Comparison of ENCODE assay signal across 8 cellular contexts in genomic region chr2:133674433-133675331, GRCh38.
DNase-seq lines count a peak whose midpoint lies in the region; ATAC-seq and TF ChIP-seq lines count a peak whose summit lies in the region.

No MANE protein-coding gene starts in this region.

- intact Hi-C loops in mammary epithelial cell (cut with micrococcal nuclease) (no loop called here), stomach (cut with DNase I; ENCODE audit: low total_unique reads) (no loop called here)

- no peaks in the 10 kb centered on the region for H3K36me3 ChIP-seq in mammary epithelial cell (ENCODE audit: insufficient read depth, low read length)
- H3K36me3 ChIP-seq in kidney epithelial cell (ENCODE audit: control insufficient read depth, insufficient read depth, low read length), result no peaks in the 10 kb centered on the region
- no peaks in the 10 kb centered on the region for H3K36me3 ChIP-seq in stomach

- peak overlapping the region; percentile 82 for H3K4me2 ChIP-seq in mammary epithelial cell (ENCODE audit: insufficient read depth, low read depth, low read length)

- TF ChIP-seq EP300 in stomach (IDR thresholded peaks at IDR 0.05), result no peak

- H3K79me2 ChIP-seq in mammary epithelial cell (ENCODE audit: insufficient read depth, low read length), result no peaks in the 10 kb centered on the region

- in situ Hi-C loops in mammary epithelial cell (cut with MboI; ENCODE audit: low sequenced_read_pairs in 2 of 2), result no loop called here

- H2AFZ ChIP-seq in mammary epithelial cell (ENCODE audit: low read depth, low read length), result peak overlapping the region; percentile 91

- H3K4me1 ChIP-seq in mammary epithelial cell (ENCODE audit: insufficient read depth, low read length) (peaks cover 7% of the 10 kb centered on the region), stomach (peaks cover 3 to 25% (median 19%) of the 10 kb centered on the region in 4 donors)

- no TSS peak for BruUV-seq in mammary epithelial cell (replicated peaks; lab: Mats Ljungman, UMichigan)

- CTCF ChIA-PET in mammary epithelial cell (lab: Charles Lee; ENCODE audit: low non-redundant PET), result no interaction called here

- TF ChIP-seq POLR2A in stomach (IDR thresholded peaks at IDR 0.05), result no peak

- dilution Hi-C loops in mammary epithelial cell (cut with HindIII; ENCODE audit: low sequenced_read_pairs), result no loop called here

- H3K4me3 ChIP-seq in mammary epithelial cell (replicated peaks in 1 of 3; ENCODE audit: insufficient read depth in 1 of 3, low read depth in 2 of 3, low read length in 3 of 3), result peak overlapping the region in 2 of 3 experiments; percentile 13 to 23
- H3K4me3 ChIP-seq in kidney epithelial cell (ENCODE audit: low read depth, low read length), result peak overlapping the region; percentile 22
- peak overlapping the region; percentile 24 to 34 (median 26) for H3K4me3 ChIP-seq in stomach

- H3K9me3 ChIP-seq in mammary epithelial cell (replicated peaks; ENCODE audit: insufficient read depth, low read length), result no peaks in the 10 kb centered on the region
- H3K9me3 ChIP-seq in stomach, result no peaks in the 10 kb centered on the region

- H3K27ac ChIP-seq in mammary epithelial cell (ENCODE audit: insufficient read depth, low read depth, low read length), result no peak overlapping the region
- peak overlapping the region in 1 of 5 donors; percentile 25 for H3K27ac ChIP-seq in stomach

- peak; percentile 69 for DNase-seq in AG08396 (ENCODE audit: low spot score)
- DNase-seq in NCI-H187 (lab: John Stamatoyannopoulos, UW), result peak; percentile 59 to 64
- peak; percentile 50 for DNase-seq in mammary epithelial cell
- DNase-seq in kidney epithelial cell (ENCODE audit: low read depth), result peak; percentile 12
- DNase-seq in stomach, result peak; percentile 74
- no peak for DNase-seq in T-helper 2 cell
- DNase-seq in activated CD8-positive, alpha-beta memory T cell treated with anti-CD3 and anti-CD28 coated beads, Interleukin-2, amount 50 U/mL, for 4 hours, result no peak

- WGBS in mammary epithelial cell (ENCODE audit: low coverage, missing lambda C conversion rate), result 9% methylated on average over 21 of the region's 21 CpGs
- 5 to 10% (median 6%) methylated on average over 21 of the region's 21 CpGs for WGBS in stomach, 5 donors

- TF ChIP-seq CTCF in mammary epithelial cell (conservative IDR thresholded peaks at IDR 0.05 in 1 of 2, IDR thresholded peaks at IDR 0.05 in 1 of 2; ENCODE audit: extremely low read depth in 1 of 2, insufficient read depth in 1 of 2, low read depth in 1 of 2, low read length in 2 of 2), result no peak
- TF ChIP-seq CTCF in kidney epithelial cell (IDR thresholded peaks at IDR 0.05; ENCODE audit: insufficient read depth, low read length, poor library complexity, severe bottlenecking), result no peak
- TF ChIP-seq CTCF in stomach (IDR thresholded peaks at IDR 0.05), result no peak

- H3K9ac ChIP-seq in mammary epithelial cell (ENCODE audit: insufficient read depth, low read length), result no peak overlapping the region

- H3K27me3 ChIP-seq in mammary epithelial cell (ENCODE audit: insufficient read depth, low read length) (no peaks in the 10 kb centered on the region), kidney epithelial cell (ENCODE audit: control insufficient read depth, insufficient read depth, low read length) (no peaks in the 10 kb centered on the region), stomach (no peaks in the 10 kb centered on the region)

- H4K20me1 ChIP-seq in mammary epithelial cell (ENCODE audit: insufficient read depth, low read length), result no peaks in the 10 kb centered on the region

- ATAC-seq in HG02970 (IDR thresholded peaks at IDR 0.05; ENCODE audit: low FRiP score, unreplicated experiment), result no peak

Comparison
In these comparisons a context has a peak if more than half of its experiments do, and no peak if none do; other contexts are left out.
1. DNase-seq: peak in AG08396 (single experiment), NCI-H187 (2 of 2), mammary epithelial cell (single experiment), kidney epithelial cell (single experiment) and stomach (single experiment); none in T-helper 2 cell (0 of 5) and activated CD8-positive, alpha-beta memory T cell treated with anti-CD3 and anti-CD28 coated beads, Interleukin-2, amount 50 U/mL, for 4 hours (single experiment).
2. Peak in every context shown above with its lines, with median percentiles within 50 percentile points of each other: H3K4me3 ChIP-seq.